ENCODE assay signal across 33 cellular contexts in genomic region chr2:224408676-224409075, GRCh38. TPM values are rescaled to one million over a fixed set of nuclear protein-coding genes. Genes with fewer than 3 reads are reported as not detected.
"Had no signal": no experiment of that assay in that cellular context is flagged by ENCODE, and none has a peak within 500 bp of the region (broad histone marks: within the 10 kb centered on the region; RNA-seq: fewer than 3 reads in every experiment).

No MANE protein-coding gene starts in this region.

- DNase-seq: activated effector memory CD4-positive, alpha-beta T cell treated with anti-CD3 and anti-CD28 coated beads, Interleukin-2, amount 50 U/mL, for 16 hours; activated effector memory CD4-positive, alpha-beta T cell treated with Interleukin-2 at 50 U/mL for 16 hours; activated gamma-delta T cell; activated gamma-delta T cell treated with Interleukin-2 at 50 U/mL for 16 hours; activated naive CD4-positive, alpha-beta T cell; activated naive CD4-positive, alpha-beta T cell treated with anti-CD3 and anti-CD28 coated beads for 36 hours; activated naive CD4-positive, alpha-beta T cell treated with anti-CD3 and anti-CD28 coated beads, Interleukin-2, amount 10 ng/mL, durations not matched to agents 7 days and 5 days; activated naive CD4-positive, alpha-beta T cell treated with anti-CD3 and anti-CD28 coated beads, Interleukin-2, amount 50 U/mL, for 16 hours; activated naive CD4-positive, alpha-beta T cell treated with Interleukin-2 at 50 U/mL for 16 hours; activated naive CD8-positive, alpha-beta T cell treated with anti-CD3 and anti-CD28 coated beads for 36 hours; activated naive CD8-positive, alpha-beta T cell treated with anti-CD3 and anti-CD28 coated beads, Interleukin-2, amount 10 ng/mL, durations not matched to agents 7 days and 5 days; activated naive CD8-positive, alpha-beta T cell treated with anti-CD3 and anti-CD28 coated beads, Interleukin-2, amount 50 U/mL, for 24 hours; activated T-cell treated with anti-CD3 and anti-CD28 coated beads, Interleukin-2, amount 50 U/mL, for 1 hour; activated T-cell treated with anti-CD3 and anti-CD28 coated beads, Interleukin-2, amount 50 U/mL, for 24 hours; activated T-cell treated with anti-CD3 and anti-CD28 coated beads, Interleukin-2, amount 50 U/mL, for 4 hours; activated T-cell treated with anti-CD3 and anti-CD28 coated beads, Interleukin-2, amount 50 U/mL, for 48 hours; activated T-cell treated with anti-CD3 and anti-CD28 coated beads, Interleukin-2, amount 50 U/mL, for 72 hours; adrenal gland; amniotic stem cell; amygdala; anterior cingulate cortex; aorta; body of pancreas; brain microvascular endothelial cell; caudate nucleus; central memory CD4-positive, alpha-beta T cell; cerebellar nuclear complex had no signal

- H3K4me1 ChIP-seq: adrenal gland, ascending aorta, body of pancreas, breast epithelium had no signal

- H3K27ac ChIP-seq: adrenal gland, ascending aorta, body of pancreas, brain microvascular endothelial cell, breast epithelium, cardiac muscle cell had no signal

- H3K27me3 ChIP-seq: adrenal gland, ascending aorta, body of pancreas, brain microvascular endothelial cell, breast epithelium, cardiac muscle cell had no signal

- FAIRE-seq: astrocyte, bronchial epithelial cell had no signal

- H3K9me3 ChIP-seq: adrenal gland, ascending aorta, body of pancreas had no signal

- H3K4me3 ChIP-seq: adrenal gland, ascending aorta, body of pancreas, breast epithelium, cardiac muscle cell had no signal

- H3K36me3 ChIP-seq: adrenal gland, ascending aorta, brain microvascular endothelial cell, breast epithelium, cardiac muscle cell had no signal

RNA-seq across cellular contexts. Expression of gene FAM124B, which starts 6.8 kb away (rescaled TPM):
- total RNA-seq: astrocyte, bronchial epithelial cell, chondrocyte had no signal
- polyA plus RNA-seq: aorta had no signal
